ENCODE assay signal across 21 cellular contexts in genomic region chr22:23915230-23915754, GRCh38. TPM values are rescaled to one million over a fixed set of nuclear protein-coding genes. Genes with fewer than 3 reads are reported as not detected.
DNase-seq lines count a peak whose midpoint lies in the region; ATAC-seq and TF ChIP-seq lines count a peak whose summit lies in the region.
"Had no signal": no experiment of that assay in that cellular context is flagged by ENCODE, and none has a peak within 500 bp of the region (broad histone marks: within the 10 kb centered on the region; RNA-seq: fewer than 3 reads in every experiment).

No MANE protein-coding gene starts in this region.

- intact Hi-C loops in activated CD4-positive, alpha-beta memory T cell treated with anti-CD3 and anti-CD28 coated beads for 36 hours (cut with micrococcal nuclease) = loop anchor here (10.0 kb wide), 1 partner anchor 640 kb away; the partner anchor contains the start of genes GUCD1 and SNRPD3

- H3K27ac ChIP-seq in OCI-LY3 (ENCODE audit: low read length) = peak overlapping the region; percentile 52

- H3K36me3 ChIP-seq in OCI-LY3 (replicated peaks; ENCODE audit: low read depth, low read length) = peaks cover 23% of the 10 kb centered on the region
- H3K36me3 ChIP-seq: prostate gland had no signal

- H3K4me1 ChIP-seq in OCI-LY3 (ENCODE audit: low read length) = peaks cover 29% of the 10 kb centered on the region
- H3K4me1 ChIP-seq: prostate gland had no signal

- peaks cover 11% of the 10 kb centered on the region for H3K4me1 Mint-ChIP-seq in progenitor cell of endocrine pancreas (ENCODE audit: low read depth)
- peaks cover 15% of the 10 kb centered on the region for H3K4me1 Mint-ChIP-seq in activated CD4-positive, alpha-beta memory T cell treated with anti-CD3 and anti-CD28 coated beads for 36 hours (ENCODE audit: low read depth)

- no peak overlapping the region for H3K4me3 Mint-ChIP-seq in progenitor cell of endocrine pancreas (ENCODE audit: low read depth)
- no peak overlapping the region for H3K4me3 Mint-ChIP-seq in activated CD4-positive, alpha-beta memory T cell treated with anti-CD3 and anti-CD28 coated beads for 36 hours
- H3K4me3 Mint-ChIP-seq: T-helper 17 cell had no signal

- no peak overlapping the region for H3K4me3 ChIP-seq in OCI-LY3 (ENCODE audit: low read length)
- H3K4me3 ChIP-seq: left lung, prostate gland, spleen had no signal

- POLR2A ChIA-PET in activated CD4-positive, alpha-beta memory T cell treated with anti-CD3 and anti-CD28 coated beads for 36 hours (lab: Charles Lee) = no interaction called here

- peaks cover 4% of the 10 kb centered on the region for H3K36me3 Mint-ChIP-seq in progenitor cell of endocrine pancreas (ENCODE audit: insufficient read depth)
- H3K36me3 Mint-ChIP-seq in activated CD4-positive, alpha-beta memory T cell treated with anti-CD3 and anti-CD28 coated beads for 36 hours = no peaks in the 10 kb centered on the region

- no peak overlapping the region for H3K9ac ChIP-seq in OCI-LY3 (ENCODE audit: low read length)

- H2AFZ ChIP-seq in OCI-LY3 (ENCODE audit: low read depth, low read length) = no peak overlapping the region

- H3K79me2 ChIP-seq in OCI-LY3 (ENCODE audit: low read length) = 0 out of 2 replicates have a peak, but pooled peaks cover 5% of the 10 kb centered on the region

- ATAC-seq in HG03159 (IDR thresholded peaks at IDR 0.05; ENCODE audit: unreplicated experiment) = no peak
- no peak for ATAC-seq in HG03175 (IDR thresholded peaks at IDR 0.05; ENCODE audit: unreplicated experiment)
- ATAC-seq: left lung, T-helper 17 cell, WTC11 had no signal

- no peaks in the 10 kb centered on the region for H4K20me1 ChIP-seq in OCI-LY3 (ENCODE audit: insufficient read depth, low read length)

- no peaks in the 10 kb centered on the region for H3K27me3 Mint-ChIP-seq in progenitor cell of endocrine pancreas
- no peaks in the 10 kb centered on the region for H3K27me3 Mint-ChIP-seq in activated CD4-positive, alpha-beta memory T cell treated with anti-CD3 and anti-CD28 coated beads for 36 hours
- H3K27me3 Mint-ChIP-seq: T-helper 17 cell had no signal

- peak overlapping the region; percentile 73 for H3K27ac Mint-ChIP-seq in progenitor cell of endocrine pancreas
- no peak overlapping the region for H3K27ac Mint-ChIP-seq in activated CD4-positive, alpha-beta memory T cell treated with anti-CD3 and anti-CD28 coated beads for 36 hours
- H3K27ac Mint-ChIP-seq: WTC11 had no signal

- DNase-seq in NCI-H82 (lab: John Stamatoyannopoulos, UW) (peak; percentile 29), NCI-H82 treated with DMSO at 0.1 percent for 48 hours (lab: John Stamatoyannopoulos, UW; ENCODE audit: unreplicated experiment) (no peak), germinal center (ENCODE audit: low spot score) (peak; percentile 23), progenitor cell of endocrine pancreas (ENCODE audit: low spot score, unreplicated experiment) (no peak)
- no peak for DNase-seq in activated CD4-positive, alpha-beta memory T cell treated with anti-CD3 and anti-CD28 coated beads for 36 hours
- DNase-seq: activated gamma-delta T cell treated with Interleukin-2 at 50 U/mL for 16 hours; anterior cingulate cortex; DMS79 treated with DMSO at 0.1 percent for 48 hours; foreskin fibroblast; left lung; NCI-H1417 treated with DMSO at 0.1 percent for 48 hours; NCI-H226; SHP77 treated with DMSO at 0.1 percent for 48 hours; spleen; stimulated activated naive CD4-positive, alpha-beta T cell; T-helper 17 cell had no signal

- H3K27me3 ChIP-seq in OCI-LY3 (ENCODE audit: low read depth, low read length) = no peaks in the 10 kb centered on the region
- H3K27me3 ChIP-seq: left lung, spleen had no signal

- H3K9me3 Mint-ChIP-seq in progenitor cell of endocrine pancreas (ENCODE audit: low read depth) = no peaks in the 10 kb centered on the region
- H3K9me3 Mint-ChIP-seq in activated CD4-positive, alpha-beta memory T cell treated with anti-CD3 and anti-CD28 coated beads for 36 hours = no peaks in the 10 kb centered on the region

- no peaks in the 10 kb centered on the region for H3K9me3 ChIP-seq in OCI-LY3 (ENCODE audit: insufficient read depth, low read length)
- H3K9me3 ChIP-seq: left lung, prostate gland, spleen had no signal

- no peak for TF ChIP-seq CTCF in OCI-LY3 (IDR thresholded peaks at IDR 0.05; ENCODE audit: low read depth, low read length)
- TF ChIP-seq CTCF in progenitor cell of endocrine pancreas (IDR thresholded peaks at IDR 0.05; ENCODE audit: unreplicated experiment) = no peak

- H3K4me2 ChIP-seq in OCI-LY3 (ENCODE audit: low read length) = peak overlapping the region; percentile 61; the same call in 1 of the 2 replicates

- CTCF ChIA-PET in activated CD4-positive, alpha-beta memory T cell treated with anti-CD3 and anti-CD28 coated beads for 36 hours (lab: Charles Lee) = interaction anchor here (0.7 kb wide), 1 partner anchor 21 kb away, joined by 4 read pairs; the partner anchor contains the start of gene MIF

RNA-seq across cellular contexts. Expression of gene MIF, which starts 21.1 kb away (rescaled TPM):
- 562 and 580 TPM in 2 replicates for total RNA-seq in progenitor cell of endocrine pancreas
- total RNA-seq in activated CD4-positive, alpha-beta memory T cell treated with anti-CD3 and anti-CD28 coated beads for 36 hours = 1,000 to 10,000 TPM; 1,215 to 1,240 TPM

RNA-seq across cellular contexts. Expression of gene GSTT2B, which starts 45.7 kb away (rescaled TPM):
- 4.8 and 5.4 TPM in 2 replicates for total RNA-seq in progenitor cell of endocrine pancreas
- under 1 TPM in 1 of 2 experiments, not detected in 1; 0.33 TPM for total RNA-seq in activated CD4-positive, alpha-beta memory T cell treated with anti-CD3 and anti-CD28 coated beads for 36 hours
- total RNA-seq: T-helper 17 cell had no signal

RNA-seq across cellular contexts. Expression of gene DDTL, which starts 51.4 kb away (rescaled TPM):
- not detected in 2 replicates for total RNA-seq in progenitor cell of endocrine pancreas
- total RNA-seq in activated CD4-positive, alpha-beta memory T cell treated with anti-CD3 and anti-CD28 coated beads for 36 hours = 1 to 10 TPM; 1.4 to 2.0 TPM

RNA-seq across cellular contexts. Expression of gene SLC2A11, which starts 57.6 kb away (rescaled TPM):
- 39.7 and 40.1 TPM in 2 replicates for total RNA-seq in progenitor cell of endocrine pancreas
- 1 to 10 TPM; 6.8 to 8.9 TPM for total RNA-seq in activated CD4-positive, alpha-beta memory T cell treated with anti-CD3 and anti-CD28 coated beads for 36 hours

RNA-seq across cellular contexts. Expression of gene DDT, which starts 58.9 kb away (rescaled TPM):
- 93.3 and 102 TPM in 2 replicates for total RNA-seq in progenitor cell of endocrine pancreas
- 100 to 1,000 TPM; 105 to 108 TPM for total RNA-seq in activated CD4-positive, alpha-beta memory T cell treated with anti-CD3 and anti-CD28 coated beads for 36 hours

Comparison
In these comparisons a context has a peak if more than half of its experiments do, and no peak if none do; other contexts are left out.
1. DNase-seq: peak in NCI-H82 (single experiment) and germinal center (single experiment); none in NCI-H82 treated with DMSO at 0.1 percent for 48 hours (single experiment), progenitor cell of endocrine pancreas (single experiment) and activated CD4-positive, alpha-beta memory T cell treated with anti-CD3 and anti-CD28 coated beads for 36 hours (single experiment).